Comparison of ENCODE assay signal across 15 cellular contexts in the genomic region with DNA sequence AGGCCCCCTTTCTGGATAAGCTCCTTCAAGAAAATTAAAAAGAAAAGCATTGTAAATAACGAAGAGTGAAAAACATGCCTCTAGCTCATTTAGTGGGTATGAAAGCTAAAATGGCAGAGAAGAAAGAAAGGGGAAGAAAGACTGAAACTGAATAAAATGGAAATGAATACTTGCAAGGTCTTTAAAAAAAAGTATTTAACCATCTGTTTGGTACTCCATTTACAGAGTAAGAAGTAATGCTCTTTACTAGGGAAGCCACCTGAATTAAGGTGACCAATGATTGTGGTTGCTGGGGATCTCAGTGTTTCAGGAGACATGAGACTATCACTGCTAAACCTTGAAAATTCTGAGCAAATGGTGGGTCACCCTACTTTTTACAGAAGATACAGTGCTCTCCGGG. TPM values are rescaled to one million over a fixed set of nuclear protein-coding genes. Genes with fewer than 3 reads are reported as not detected.
DNase-seq lines count a peak whose midpoint lies in the region; ATAC-seq and TF ChIP-seq lines count a peak whose summit lies in the region.
"Had no signal": no experiment of that assay in that cellular context is flagged by ENCODE, and none has a peak within 500 bp of the region (broad histone marks: within the 10 kb centered on the region; RNA-seq: fewer than 3 reads in every experiment).

No MANE protein-coding gene starts in this region.

- peak overlapping the region; percentile 17 for H3K27ac Mint-ChIP-seq in stimulated activated memory B cell treated with anti-CD40 and anti-IgM and Interleukin-4, amounts not matched to agents 10 μg/mL and 1 μg/mL and 100 μg/mL, for 72 hours
- H3K27ac Mint-ChIP-seq in osteocyte (ENCODE audit: unreplicated experiment): no peak overlapping the region
- H3K27ac Mint-ChIP-seq in activated naive CD4-positive, alpha-beta T cell treated with anti-CD3 and anti-CD28 coated beads for 36 hours: no peak overlapping the region

- CTCF ChIA-PET in activated naive CD4-positive, alpha-beta T cell treated with anti-CD3 and anti-CD28 coated beads for 36 hours (lab: Charles Lee): no interaction called here

- no peaks in the 10 kb centered on the region for H3K9me3 Mint-ChIP-seq in stimulated activated memory B cell treated with anti-CD40 and anti-IgM and Interleukin-4, amounts not matched to agents 10 μg/mL and 1 μg/mL and 100 μg/mL, for 72 hours
- no peaks in the 10 kb centered on the region for H3K9me3 Mint-ChIP-seq in osteocyte (ENCODE audit: unreplicated experiment)
- no peaks in the 10 kb centered on the region for H3K9me3 Mint-ChIP-seq in activated naive CD4-positive, alpha-beta T cell treated with anti-CD3 and anti-CD28 coated beads for 36 hours

- intact Hi-C loops in activated naive CD4-positive, alpha-beta T cell treated with anti-CD3 and anti-CD28 coated beads for 36 hours (cut with micrococcal nuclease): no loop called here

- H3K27me3 Mint-ChIP-seq in stimulated activated memory B cell treated with anti-CD40 and anti-IgM and Interleukin-4, amounts not matched to agents 10 μg/mL and 1 μg/mL and 100 μg/mL, for 72 hours: no peaks in the 10 kb centered on the region
- H3K27me3 Mint-ChIP-seq in osteocyte (ENCODE audit: unreplicated experiment): peaks cover 23% of the 10 kb centered on the region
- peaks cover 5% of the 10 kb centered on the region for H3K27me3 Mint-ChIP-seq in activated naive CD4-positive, alpha-beta T cell treated with anti-CD3 and anti-CD28 coated beads for 36 hours (ENCODE audit: low read depth)

- ATAC-seq in GM19035 (IDR thresholded peaks at IDR 0.05; ENCODE audit: unreplicated experiment): peak; percentile 55
- peak; percentile 61 for ATAC-seq in GM21723 (IDR thresholded peaks at IDR 0.05; ENCODE audit: unreplicated experiment)
- peak; percentile 41 for ATAC-seq in HG03108 (IDR thresholded peaks at IDR 0.05; ENCODE audit: unreplicated experiment)
- ATAC-seq in stimulated activated memory B cell treated with anti-CD40 and anti-IgM and Interleukin-4, amounts not matched to agents 10 μg/mL and 1 μg/mL and 100 μg/mL, for 72 hours: peak; percentile 62
- ATAC-seq: gastroesophageal sphincter, Panc1 had no signal

- H3K4me1 Mint-ChIP-seq in stimulated activated memory B cell treated with anti-CD40 and anti-IgM and Interleukin-4, amounts not matched to agents 10 μg/mL and 1 μg/mL and 100 μg/mL, for 72 hours: peaks cover 30% of the 10 kb centered on the region
- no peaks in the 10 kb centered on the region for H3K4me1 Mint-ChIP-seq in osteocyte (ENCODE audit: unreplicated experiment)
- H3K4me1 Mint-ChIP-seq in activated naive CD4-positive, alpha-beta T cell treated with anti-CD3 and anti-CD28 coated beads for 36 hours (ENCODE audit: low read depth): no peaks in the 10 kb centered on the region

- no peak overlapping the region for H3K4me3 Mint-ChIP-seq in stimulated activated memory B cell treated with anti-CD40 and anti-IgM and Interleukin-4, amounts not matched to agents 10 μg/mL and 1 μg/mL and 100 μg/mL, for 72 hours
- H3K4me3 Mint-ChIP-seq in osteocyte (ENCODE audit: unreplicated experiment): no peak overlapping the region
- no peak overlapping the region for H3K4me3 Mint-ChIP-seq in activated naive CD4-positive, alpha-beta T cell treated with anti-CD3 and anti-CD28 coated beads for 36 hours

- no peaks in the 10 kb centered on the region for H3K36me3 Mint-ChIP-seq in stimulated activated memory B cell treated with anti-CD40 and anti-IgM and Interleukin-4, amounts not matched to agents 10 μg/mL and 1 μg/mL and 100 μg/mL, for 72 hours
- H3K36me3 Mint-ChIP-seq in osteocyte (ENCODE audit: unreplicated experiment): no peaks in the 10 kb centered on the region
- H3K36me3 Mint-ChIP-seq in activated naive CD4-positive, alpha-beta T cell treated with anti-CD3 and anti-CD28 coated beads for 36 hours (ENCODE audit: low read depth): no peaks in the 10 kb centered on the region

- no peak for TF ChIP-seq CTCF in osteocyte (IDR thresholded peaks at IDR 0.05)

- DNase-seq in NCI-H1092 (lab: John Stamatoyannopoulos, UW) (no peak), osteocyte (ENCODE audit: extremely low spot score, unreplicated experiment) (no peak)
- no peak for DNase-seq in activated naive CD4-positive, alpha-beta T cell treated with anti-CD3 and anti-CD28 coated beads for 36 hours
- DNase-seq: activated CD4-positive, alpha-beta T cell treated with anti-CD3 and anti-CD28 coated beads, Interleukin-2, amount 50 U/mL, for 48 hours; amniotic stem cell; mammary epithelial cell; NCI-H1048; NCI-H524; stimulated activated CD4-positive, alpha-beta T cell treated with anti-CD3 and anti-CD28 coated beads, Interleukin-2, amount 100 ng/mL, for 48 hours had no signal

RNA-seq across cellular contexts. Expression of gene ARL5A, which starts 17.7 kb away (rescaled TPM):
- 41.6 and 46.5 TPM in 2 replicates for total RNA-seq in osteocyte
- total RNA-seq in activated naive CD4-positive, alpha-beta T cell treated with anti-CD3 and anti-CD28 coated beads for 36 hours: 10 to 100 TPM; 40.6 to 43.7 TPM
